30 cellular contexts compared by ENCODE assay signal in the genomic region with DNA sequence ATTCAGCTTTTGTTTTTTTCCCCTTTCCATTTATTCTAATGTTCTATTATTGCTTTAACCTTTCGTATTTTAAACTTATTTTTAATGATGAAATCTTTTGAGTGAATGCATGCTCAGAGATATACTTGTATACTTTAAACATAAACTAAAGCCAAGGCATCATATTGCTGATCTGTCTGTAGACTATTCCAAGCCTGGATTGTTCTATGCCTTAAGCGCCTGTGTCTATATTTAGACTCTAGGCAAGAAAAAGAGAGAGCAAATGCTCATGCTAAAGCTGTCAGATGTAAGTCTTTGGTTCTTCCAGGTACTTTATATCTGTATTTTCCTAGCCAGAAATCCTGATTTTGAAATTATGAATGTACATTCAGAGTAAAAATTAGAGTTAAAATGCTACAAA.
"Had no signal": no experiment of that assay in that cellular context is flagged by ENCODE, and none has a peak within 500 bp of the region (broad histone marks: within the 10 kb centered on the region; RNA-seq: fewer than 3 reads in every experiment).

No MANE protein-coding gene starts in this region.

- DNase-seq: activated CD4-positive, alpha-beta T cell treated with anti-CD3 and anti-CD28 coated beads for 36 hours; activated CD4-positive, alpha-beta T cell treated with anti-CD3 and anti-CD28 coated beads, Interleukin-2, amount 10 ng/mL, durations not matched to agents 7 days and 5 days; activated CD4-positive, alpha-beta T cell treated with anti-CD3 and anti-CD28 coated beads, Interleukin-2, amount 50 U/mL, for 48 hours; activated CD8-positive, alpha-beta T cell treated with anti-CD3 and anti-CD28 coated beads, Interleukin-2, amount 10 ng/mL, durations not matched to agents 7 days and 5 days; activated effector memory CD4-positive, alpha-beta T cell treated with anti-CD3 and anti-CD28 coated beads, Interleukin-2, amount 50 U/mL, for 16 hours; activated naive CD4-positive, alpha-beta T cell; activated naive CD4-positive, alpha-beta T cell treated with anti-CD3 and anti-CD28 coated beads, Interleukin-2, amount 50 U/mL, for 16 hours; activated naive CD8-positive, alpha-beta T cell treated with anti-CD3 and anti-CD28 coated beads for 36 hours; activated T-cell treated with anti-CD3 and anti-CD28 coated beads for 4 hours; activated T-cell treated with anti-CD3 and anti-CD28 coated beads, Interleukin-2, amount 50 U/mL, for 48 hours; amygdala; caudate nucleus; MM.1S; MV-4-11; NCI-H1092; NCI-H1436 treated with DMSO at 0.1 percent for 48 hours; NCI-H1694 treated with DMSO at 0.1 percent for 48 hours; NCI-H2029; NCI-H345; NCI-H524 treated with DMSO at 0.1 percent for 48 hours; PC-3; SHP77; SK-N-SH had no signal

- ATAC-seq: activated CD4-positive, alpha-beta T cell treated with anti-CD3 and anti-CD28 coated beads for 36 hours; activated CD4-positive, CD25-positive, alpha-beta regulatory T cell treated with anti-CD3 and anti-CD28 coated beads, Interleukin-2, amount 50 U/mL, for 24 hours; activated CD8-positive, alpha-beta T cell treated with anti-CD3 and anti-CD28 coated beads, Interleukin-2, amount 10 ng/mL, durations not matched to agents 7 days and 5 days; activated T-helper 17 cell treated with anti-CD3 and anti-CD28 coated beads, Interleukin-2, amount 50 U/mL, for 72 hours; PC-3; WTC11 had no signal

- H3K27me3 ChIP-seq: ascending aorta, SJSA1 had no signal

- H3K4me3 ChIP-seq: ascending aorta, SJSA1 had no signal

- H3K9me3 ChIP-seq: ascending aorta, SJSA1, SK-N-SH had no signal

- H3K4me1 ChIP-seq: SJSA1 had no signal

- H3K27ac ChIP-seq: ascending aorta, KMS-11, RWPE1, SJSA1 had no signal
